31 cellular contexts compared by ENCODE assay signal in genomic region chr2:146135245-146135644, GRCh38.
DNase-seq lines count a peak whose midpoint lies in the region; ATAC-seq and TF ChIP-seq lines count a peak whose summit lies in the region.
"Had no signal": no experiment of that assay in that cellular context is flagged by ENCODE, and none has a peak within 500 bp of the region (broad histone marks: within the 10 kb centered on the region; RNA-seq: fewer than 3 reads in every experiment).

No MANE protein-coding gene starts in this region.

- no peaks in the 10 kb centered on the region for H3K36me3 Mint-ChIP-seq in osteocyte (ENCODE audit: unreplicated experiment)
- no peaks in the 10 kb centered on the region for H3K36me3 Mint-ChIP-seq in CD8-positive, alpha-beta T cell
- H3K36me3 Mint-ChIP-seq: stimulated activated naive B cell treated with anti-CD40 and anti-IgM and Interleukin-4, amounts not matched to agents 10 μg/mL and 1 μg/mL and 100 μg/mL, for 72 hours had no signal

- TF ChIP-seq CTCF in fibroblast of villous mesenchyme (IDR thresholded peaks at IDR 0.05; ENCODE audit: insufficient read depth, low read depth, low read length) (no peak), osteocyte (IDR thresholded peaks at IDR 0.05) (no peak), adrenal gland (IDR thresholded peaks at IDR 0.05) (no peak)
- no peak for TF ChIP-seq CTCF in CD8-positive, alpha-beta T cell (IDR thresholded peaks at IDR 0.05)

- no peak overlapping the region for H3K4me3 Mint-ChIP-seq in osteocyte (ENCODE audit: unreplicated experiment)
- no peak overlapping the region for H3K4me3 Mint-ChIP-seq in CD8-positive, alpha-beta T cell
- H3K4me3 Mint-ChIP-seq: activated CD4-positive, alpha-beta T cell treated with anti-CD3 and anti-CD28 coated beads, Interleukin-2, amount 10 ng/mL, durations not matched to agents 24 days and 14 days; activated naive CD8-positive, alpha-beta T cell treated with anti-CD3 and anti-CD28 coated beads, Interleukin-2, amount 50 U/mL, for 24 hours; activated T-cell treated with anti-CD3 and anti-CD28 coated beads, Interleukin-2, amount 50 U/mL, for 24 hours; stimulated activated naive B cell treated with anti-CD40 and anti-IgM and Interleukin-4, amounts not matched to agents 10 μg/mL and 1 μg/mL and 100 μg/mL, for 72 hours had no signal

- H3K27ac Mint-ChIP-seq in osteocyte (ENCODE audit: unreplicated experiment) = peak overlapping the region; percentile 71
- H3K27ac Mint-ChIP-seq in CD8-positive, alpha-beta T cell = no peak overlapping the region
- H3K27ac Mint-ChIP-seq: activated CD4-positive, alpha-beta T cell treated with anti-CD3 and anti-CD28 coated beads, Interleukin-2, amount 10 ng/mL, durations not matched to agents 24 days and 14 days; activated naive CD8-positive, alpha-beta T cell treated with anti-CD3 and anti-CD28 coated beads, Interleukin-2, amount 50 U/mL, for 24 hours; activated T-cell treated with anti-CD3 and anti-CD28 coated beads, Interleukin-2, amount 50 U/mL, for 24 hours; progenitor cell of endocrine pancreas; stimulated activated naive B cell treated with anti-CD40 and anti-IgM and Interleukin-4, amounts not matched to agents 10 μg/mL and 1 μg/mL and 100 μg/mL, for 72 hours had no signal

- DNase-seq in HAP-1 (ENCODE audit: low spot score in 2 of 2) (peak; percentile 80 to 98), NT2/D1 (ENCODE audit: low read depth, low spot score) (peak; percentile 35), fibroblast of villous mesenchyme (ENCODE audit: low read depth) (peak; percentile 18), osteocyte (ENCODE audit: extremely low spot score, unreplicated experiment) (no peak), adrenal gland (no peak)
- DNase-seq in CD8-positive, alpha-beta T cell = no peak
- DNase-seq: activated CD4-positive, alpha-beta T cell treated with anti-CD3 and anti-CD28 coated beads, Interleukin-2, amount 10 ng/mL, durations not matched to agents 24 days and 14 days; activated naive CD8-positive, alpha-beta T cell treated with anti-CD3 and anti-CD28 coated beads, Interleukin-2, amount 50 U/mL, for 24 hours; activated T-cell treated with anti-CD3 and anti-CD28 coated beads, Interleukin-2, amount 50 U/mL, for 24 hours; body of pancreas; Calu3; cerebellar nuclear complex; DMS79 treated with DMSO at 0.1 percent for 48 hours; dorsolateral prefrontal cortex; GM23248; head of caudate nucleus; KG1; NCI-H146; NCI-H2171; NCI-H510A treated with DMSO at 0.1 percent for 48 hours; NK-92 treated with Interleukin-12 subunit alpha and Interleukin-12 subunit beta, amount 100 ng/mL, for 24 hours; SHP77; stimulated activated CD4-positive, alpha-beta T cell treated with anti-CD3 and anti-CD28 coated beads, Interleukin-15, amount 100 ng/mL, for 24 hours; stimulated activated naive B cell treated with anti-CD40 and anti-IgM and Interleukin-4, amounts not matched to agents 10 μg/mL and 1 μg/mL and 100 μg/mL, for 72 hours; T1000; upper lobe of right lung; WERI-Rb-1 had no signal

- no peaks in the 10 kb centered on the region for H3K27me3 Mint-ChIP-seq in osteocyte (ENCODE audit: unreplicated experiment)
- no peaks in the 10 kb centered on the region for H3K27me3 Mint-ChIP-seq in CD8-positive, alpha-beta T cell (ENCODE audit: low read depth)
- H3K27me3 Mint-ChIP-seq: activated CD4-positive, alpha-beta T cell treated with anti-CD3 and anti-CD28 coated beads, Interleukin-2, amount 10 ng/mL, durations not matched to agents 24 days and 14 days; activated naive CD8-positive, alpha-beta T cell treated with anti-CD3 and anti-CD28 coated beads, Interleukin-2, amount 50 U/mL, for 24 hours; activated T-cell treated with anti-CD3 and anti-CD28 coated beads, Interleukin-2, amount 50 U/mL, for 24 hours; progenitor cell of endocrine pancreas; stimulated activated naive B cell treated with anti-CD40 and anti-IgM and Interleukin-4, amounts not matched to agents 10 μg/mL and 1 μg/mL and 100 μg/mL, for 72 hours had no signal

- H3K4me1 ChIP-seq in HAP-1 (peaks cover 5% of the 10 kb centered on the region), NT2/D1 (ENCODE audit: insufficient read depth, insufficient read length) (no peaks in the 10 kb centered on the region), adrenal gland (replicated peaks in 1 of 2) (no peaks in the 10 kb centered on the region)
- no peaks in the 10 kb centered on the region for H3K4me1 ChIP-seq in CD8-positive, alpha-beta T cell (ENCODE audit: insufficient read depth, low read length)
- H3K4me1 ChIP-seq: BLaER1 treated with 17β-estradiol and CSF1 and Interleukin-3, amounts not matched to agents 10 nM and 100 nM; body of pancreas; upper lobe of right lung had no signal

- no peak for ATAC-seq in HG02970 (IDR thresholded peaks at IDR 0.05; ENCODE audit: low FRiP score, unreplicated experiment)
- no peak for ATAC-seq in CD8-positive, alpha-beta T cell
- ATAC-seq: activated naive CD8-positive, alpha-beta T cell treated with anti-CD3 and anti-CD28 coated beads, Interleukin-2, amount 50 U/mL, for 24 hours; body of pancreas; Panc1; stimulated activated naive B cell treated with anti-CD40 and anti-IgM and Interleukin-4, amounts not matched to agents 10 μg/mL and 1 μg/mL and 100 μg/mL, for 72 hours; upper lobe of right lung had no signal

- H3K36me3 ChIP-seq in HAP-1 (replicated peaks) (no peaks in the 10 kb centered on the region), NT2/D1 (ENCODE audit: insufficient read depth, insufficient read length, low read length) (no peaks in the 10 kb centered on the region), adrenal gland (replicated peaks in 1 of 2) (no peaks in the 10 kb centered on the region)
- no peaks in the 10 kb centered on the region for H3K36me3 ChIP-seq in CD8-positive, alpha-beta T cell (ENCODE audit: insufficient read depth, low read length)
- H3K36me3 ChIP-seq: BLaER1 treated with 17β-estradiol and CSF1 and Interleukin-3, amounts not matched to agents 10 nM and 100 nM; upper lobe of right lung; WERI-Rb-1 had no signal

- no peak for TF ChIP-seq POLR2A in adrenal gland (IDR thresholded peaks at IDR 0.05)

- H3K4me1 Mint-ChIP-seq in osteocyte (ENCODE audit: unreplicated experiment) = peaks cover 51% of the 10 kb centered on the region
- no peaks in the 10 kb centered on the region for H3K4me1 Mint-ChIP-seq in CD8-positive, alpha-beta T cell (ENCODE audit: low read depth)
- H3K4me1 Mint-ChIP-seq: activated CD4-positive, alpha-beta T cell treated with anti-CD3 and anti-CD28 coated beads, Interleukin-2, amount 10 ng/mL, durations not matched to agents 24 days and 14 days; activated naive CD8-positive, alpha-beta T cell treated with anti-CD3 and anti-CD28 coated beads, Interleukin-2, amount 50 U/mL, for 24 hours; stimulated activated naive B cell treated with anti-CD40 and anti-IgM and Interleukin-4, amounts not matched to agents 10 μg/mL and 1 μg/mL and 100 μg/mL, for 72 hours had no signal

- 89 to 93% (median 92%) methylated on average over 1 of the region's 1 CpG for WGBS in adrenal gland, 4 donors

- intact Hi-C loops in adrenal gland (cut with DNase I) = no loop called here
- intact Hi-C loops in CD8-positive, alpha-beta T cell (cut with DNase I, micrococcal nuclease) = no loop called here

- CTCF ChIA-PET in CD8-positive, alpha-beta T cell (lab: Charles Lee) = no interaction called here

- no peak overlapping the region for H3K9ac ChIP-seq in NT2/D1 (ENCODE audit: insufficient read length, low read depth)
- H3K9ac ChIP-seq: BLaER1 treated with 17β-estradiol and CSF1 and Interleukin-3, amounts not matched to agents 10 nM and 100 nM; GM23248 had no signal

- H3K27me3 ChIP-seq in HAP-1 (ENCODE audit: low read depth) = no peaks in the 10 kb centered on the region
- H3K27me3 ChIP-seq in NT2/D1 (ENCODE audit: insufficient read depth, insufficient read length) = no peaks in the 10 kb centered on the region
- H3K27me3 ChIP-seq in adrenal gland = no peaks in the 10 kb centered on the region
- H3K27me3 ChIP-seq in CD8-positive, alpha-beta T cell (ENCODE audit: insufficient read depth, low read length) = no peaks in the 10 kb centered on the region
- H3K27me3 ChIP-seq: BLaER1 treated with 17β-estradiol and CSF1 and Interleukin-3, amounts not matched to agents 10 nM and 100 nM; body of pancreas; dorsolateral prefrontal cortex; upper lobe of right lung had no signal

- H3K9me3 ChIP-seq in HAP-1 (peaks cover 9% of the 10 kb centered on the region), NT2/D1 (ENCODE audit: insufficient read depth, low read length) (peaks cover 23% of the 10 kb centered on the region), adrenal gland (replicated peaks in 1 of 3) (no peaks in the 10 kb centered on the region)
- H3K9me3 ChIP-seq in CD8-positive, alpha-beta T cell (ENCODE audit: low read length) = no peaks in the 10 kb centered on the region
- H3K9me3 ChIP-seq: BLaER1 treated with 17β-estradiol and CSF1 and Interleukin-3, amounts not matched to agents 10 nM and 100 nM; body of pancreas; upper lobe of right lung had no signal

- peaks cover 10% of the 10 kb centered on the region for H3K9me3 Mint-ChIP-seq in osteocyte (ENCODE audit: unreplicated experiment)
- peaks cover 10% of the 10 kb centered on the region for H3K9me3 Mint-ChIP-seq in CD8-positive, alpha-beta T cell
- H3K9me3 Mint-ChIP-seq: activated CD4-positive, alpha-beta T cell treated with anti-CD3 and anti-CD28 coated beads, Interleukin-2, amount 10 ng/mL, durations not matched to agents 24 days and 14 days had no signal

- H3K4me3 ChIP-seq in HAP-1 (no peak overlapping the region), NT2/D1 (ENCODE audit: insufficient read length, low read depth) (no peak overlapping the region), fibroblast of villous mesenchyme (ENCODE audit: low read depth, low read length) (no peak overlapping the region), adrenal gland (no peak overlapping the region)
- H3K4me3 ChIP-seq in CD8-positive, alpha-beta T cell (ENCODE audit: low read depth, low read length) = no peak overlapping the region
- H3K4me3 ChIP-seq: BLaER1 treated with 17β-estradiol and CSF1 and Interleukin-3, amounts not matched to agents 10 nM and 100 nM; body of pancreas; dorsolateral prefrontal cortex; GM23248; upper lobe of right lung had no signal

- in situ Hi-C loops in HAP-1 (cut with MboI; ENCODE audit: low sequenced_read_pairs) = no loop called here

- POLR2A ChIA-PET in CD8-positive, alpha-beta T cell (lab: Charles Lee) = no interaction called here

- no peak overlapping the region for H3K27ac ChIP-seq in adrenal gland
- no peak overlapping the region for H3K27ac ChIP-seq in CD8-positive, alpha-beta T cell (ENCODE audit: low read depth, low read length)
- H3K27ac ChIP-seq: BLaER1 treated with 17β-estradiol and CSF1 and Interleukin-3, amounts not matched to agents 10 nM and 100 nM; body of pancreas; dorsolateral prefrontal cortex; GM23248; upper lobe of right lung; WERI-Rb-1 had no signal

Comparison
In these comparisons a context has a peak if more than half of its experiments do, and no peak if none do; other contexts are left out.
1. DNase-seq: peak in HAP-1 (2 of 2), NT2/D1 (single experiment) and fibroblast of villous mesenchyme (single experiment); none in osteocyte (single experiment), adrenal gland (0 of 7) and CD8-positive, alpha-beta T cell (0 of 7).